ENCODE assay signal across 6 cellular contexts in genomic region chr1:156194300-156194652, GRCh38. TPM values are rescaled to one million over a fixed set of nuclear protein-coding genes. Genes with fewer than 3 reads are reported as not detected.
A peak's percentile ranks its signal among the peaks of the same experiment; 100 is the strongest.
DNase-seq lines count a peak whose midpoint lies in the region; ATAC-seq lines count a peak whose summit lies in the region.

No MANE protein-coding gene starts in this region.

- H3K9me3 ChIP-seq in mesodermal cell (ENCODE audit: control insufficient read depth, low read length) = peaks cover under 1% of the 10 kb centered on the region

- H3K36me3 Mint-ChIP-seq in activated naive CD8-positive, alpha-beta T cell treated with anti-CD3 and anti-CD28 coated beads for 36 hours = peaks cover 37% of the 10 kb centered on the region

- peaks cover 56% of the 10 kb centered on the region for H3K4me1 Mint-ChIP-seq in activated naive CD8-positive, alpha-beta T cell treated with anti-CD3 and anti-CD28 coated beads for 36 hours

- DNase-seq in activated naive CD8-positive, alpha-beta T cell treated with anti-CD3 and anti-CD28 coated beads for 36 hours = no peak
- DNase-seq in LoVo (ENCODE audit: low spot score) (no peak), retina (no peak)
- DNase-seq in activated effector memory CD4-positive, alpha-beta T cell treated with anti-CD3 and anti-CD28 coated beads, Interleukin-2, amount 50 U/mL, for 16 hours = no peak

- peak; percentile 3 for ATAC-seq in HG02938 (IDR thresholded peaks at IDR 0.05; ENCODE audit: unreplicated experiment)

- no peaks in the 10 kb centered on the region for H3K27me3 Mint-ChIP-seq in activated naive CD8-positive, alpha-beta T cell treated with anti-CD3 and anti-CD28 coated beads for 36 hours

- H3K9me3 Mint-ChIP-seq in activated naive CD8-positive, alpha-beta T cell treated with anti-CD3 and anti-CD28 coated beads for 36 hours = peaks cover 2% of the 10 kb centered on the region

- H3K4me3 Mint-ChIP-seq in activated naive CD8-positive, alpha-beta T cell treated with anti-CD3 and anti-CD28 coated beads for 36 hours = peak overlapping the region; percentile 100

- peaks cover 6% of the 10 kb centered on the region for H3K4me1 ChIP-seq in mesodermal cell (ENCODE audit: control insufficient read depth, insufficient read depth, low read length, poor library complexity, severe bottlenecking)

- H3K4me3 ChIP-seq in mesodermal cell (ENCODE audit: extremely low read depth, insufficient read depth, low read length, poor library complexity, severe bottlenecking) = peak overlapping the region; percentile 89

- H3K36me3 ChIP-seq in mesodermal cell (ENCODE audit: control insufficient read depth, insufficient read depth, low read length) = peaks cover 22% of the 10 kb centered on the region

- peak overlapping the region; percentile 96 for H3K27ac Mint-ChIP-seq in activated naive CD8-positive, alpha-beta T cell treated with anti-CD3 and anti-CD28 coated beads for 36 hours

- 12 to 15% methylated on average over 14 of the region's 14 CpGs for WGBS in mesodermal cell (ENCODE audit: insufficient coverage in 2 of 2), 2 experiments

- H3K27ac ChIP-seq in mesodermal cell (ENCODE audit: low read depth, low read length, severe bottlenecking) = peak overlapping the region; percentile 23

RNA-seq across cellular contexts. Expression of gene SLC25A44, which starts 0.4 kb away (rescaled TPM):
- total RNA-seq in activated naive CD8-positive, alpha-beta T cell treated with anti-CD3 and anti-CD28 coated beads for 36 hours = 10 to 100 TPM; 55.0 to 60.7 TPM
- 17.8 TPM for polyA plus RNA-seq in mesodermal cell (2013, experiment 1 of 2)
- polyA plus RNA-seq in mesodermal cell (2013, experiment 2 of 2) = 14.6 TPM

RNA-seq across cellular contexts. Expression of gene PMF1, which starts 18.5 kb away (rescaled TPM):
- total RNA-seq in activated naive CD8-positive, alpha-beta T cell treated with anti-CD3 and anti-CD28 coated beads for 36 hours = 10 to 100 TPM; 83.4 to 87.3 TPM
- 70.0 TPM for polyA plus RNA-seq in mesodermal cell (2013, experiment 1 of 2)
- 62.8 TPM for polyA plus RNA-seq in mesodermal cell (2013, experiment 2 of 2)

RNA-seq across cellular contexts. Expression of gene SEMA4A, which starts 40.9 kb away (rescaled TPM):
- 10 to 100 TPM; 13.2 to 16.1 TPM for total RNA-seq in activated naive CD8-positive, alpha-beta T cell treated with anti-CD3 and anti-CD28 coated beads for 36 hours
- 1.6 TPM for polyA plus RNA-seq in mesodermal cell (2013, experiment 1 of 2)
- 1.4 TPM for polyA plus RNA-seq in mesodermal cell (2013, experiment 2 of 2)

RNA-seq across cellular contexts. Expression of gene BGLAP, which starts 47.7 kb away (rescaled TPM):
- 1 to 10 TPM; 1.6 to 2.2 TPM for total RNA-seq in activated naive CD8-positive, alpha-beta T cell treated with anti-CD3 and anti-CD28 coated beads for 36 hours
- 1.4 TPM for polyA plus RNA-seq in mesodermal cell (2013, experiment 1 of 2)
- 1.8 TPM for polyA plus RNA-seq in mesodermal cell (2013, experiment 2 of 2)

RNA-seq across cellular contexts. Expression of gene PAQR6, which starts 53.6 kb away (rescaled TPM):
- 1 to 10 TPM; 4.4 to 4.9 TPM for total RNA-seq in activated naive CD8-positive, alpha-beta T cell treated with anti-CD3 and anti-CD28 coated beads for 36 hours
- polyA plus RNA-seq in mesodermal cell (2013, experiment 1 of 2) = 9.0 TPM
- 8.5 TPM for polyA plus RNA-seq in mesodermal cell (2013, experiment 2 of 2)
